Comparison of ENCODE assay signal across 26 cellular contexts in genomic region chrX:101957174-101957573, GRCh38. TPM values are rescaled to one million over a fixed set of nuclear protein-coding genes. Genes with fewer than 3 reads are reported as not detected.
"Had no signal": no experiment of that assay in that cellular context is flagged by ENCODE, and none has a peak within 500 bp of the region (broad histone marks: within the 10 kb centered on the region; RNA-seq: fewer than 3 reads in every experiment).

No MANE protein-coding gene starts in this region.

- H3K27ac ChIP-seq: esophagus muscularis mucosa, foreskin keratinocyte, gastroesophageal sphincter, heart left ventricle, hepatocyte, ovary, psoas muscle, skin epidermis, spleen, testis, tibial artery had no signal

- DNase-seq: dermis blood vessel endothelial cell; effector memory CD4-positive, alpha-beta T cell; foreskin keratinocyte; heart left ventricle; kidney; natural killer cell; occipital lobe; ovary; posterior cingulate gyrus; psoas muscle; right cardiac atrium; spleen; stimulated activated CD4-positive, alpha-beta T cell treated with anti-CD3 and anti-CD28 coated beads, Interleukin-4, amount 100 ng/mL, for 4 hours; stimulated activated naive CD8-positive, alpha-beta T cell treated with anti-CD3 and anti-CD28 coated beads, Interleukin-15, Interleukin-2, amounts not matched to agents 100 U/mL and 50 U/mL, for 24 hours; substantia nigra; testis; tibial artery had no signal

- H3K4me1 ChIP-seq: esophagus muscularis mucosa, foreskin keratinocyte, gastroesophageal sphincter, heart left ventricle, psoas muscle, spleen, testis, tibial artery had no signal

- H2AFZ ChIP-seq: hepatocyte had no signal

- H3K4me1 Mint-ChIP-seq: memory B cell; natural killer cell; stimulated activated memory B cell treated with anti-CD40 and anti-IgM and Interleukin-4, amounts not matched to agents 10 μg/mL and 1 μg/mL and 100 μg/mL, for 72 hours had no signal

- H3K4me3 Mint-ChIP-seq: memory B cell; natural killer cell; stimulated activated memory B cell treated with anti-CD40 and anti-IgM and Interleukin-4, amounts not matched to agents 10 μg/mL and 1 μg/mL and 100 μg/mL, for 72 hours; type B pancreatic cell had no signal

- H3K9me3 ChIP-seq: gastroesophageal sphincter, heart left ventricle, ovary, psoas muscle, testis, tibial artery had no signal

- H3K4me2 ChIP-seq: hepatocyte had no signal

- H3K27me3 ChIP-seq: esophagus muscularis mucosa, foreskin keratinocyte, gastroesophageal sphincter, hepatocyte, ovary, spleen, testis, tibial artery had no signal

- H3K9me3 Mint-ChIP-seq: type B pancreatic cell had no signal

- FAIRE-seq: kidney had no signal

- H3K4me3 ChIP-seq: esophagus muscularis mucosa, gastroesophageal sphincter, heart left ventricle, hepatocyte, lung, ovary, psoas muscle, skin epidermis, spleen, testis, tibial artery had no signal

- H3K27me3 Mint-ChIP-seq: type B pancreatic cell had no signal

- H3K27ac Mint-ChIP-seq: memory B cell; natural killer cell; stimulated activated memory B cell treated with anti-CD40 and anti-IgM and Interleukin-4, amounts not matched to agents 10 μg/mL and 1 μg/mL and 100 μg/mL, for 72 hours; type B pancreatic cell had no signal

- H3K79me2 ChIP-seq: hepatocyte had no signal

- ATAC-seq: foreskin keratinocyte; gastroesophageal sphincter; heart left ventricle; left lobe of liver; natural killer cell; psoas muscle; right cardiac atrium; stimulated activated memory B cell treated with anti-CD40 and anti-IgM and Interleukin-4, amounts not matched to agents 10 μg/mL and 1 μg/mL and 100 μg/mL, for 72 hours; stimulated activated naive CD8-positive, alpha-beta T cell treated with anti-CD3 and anti-CD28 coated beads, Interleukin-15, Interleukin-2, amounts not matched to agents 100 U/mL and 50 U/mL, for 24 hours had no signal

- H3K36me3 ChIP-seq: esophagus muscularis mucosa, gastroesophageal sphincter, heart left ventricle, ovary, spleen, tibial artery had no signal

- H3K36me3 Mint-ChIP-seq: natural killer cell; stimulated activated memory B cell treated with anti-CD40 and anti-IgM and Interleukin-4, amounts not matched to agents 10 μg/mL and 1 μg/mL and 100 μg/mL, for 72 hours; type B pancreatic cell had no signal

RNA-seq across cellular contexts. Expression of gene ZMAT1, which starts 25.3 kb away (rescaled TPM):
- total RNA-seq: foreskin keratinocyte had no signal
- polyA plus RNA-seq: foreskin keratinocyte had no signal
